28 cellular contexts compared by ENCODE assay signal in genomic region chr21:22892757-22893156, GRCh38.
"Had no signal": no experiment of that assay in that cellular context is flagged by ENCODE, and none has a peak within 500 bp of the region (broad histone marks: within the 10 kb centered on the region; RNA-seq: fewer than 3 reads in every experiment).

No MANE protein-coding gene starts in this region.

- H3K9me3 Mint-ChIP-seq: neural progenitor cell; stimulated activated naive B cell treated with anti-CD40 and anti-IgM and Interleukin-4, amounts not matched to agents 10 μg/mL and 1 μg/mL and 100 μg/mL, for 72 hours had no signal

- H3K27me3 Mint-ChIP-seq: progenitor cell of endocrine pancreas; stimulated activated naive B cell treated with anti-CD40 and anti-IgM and Interleukin-4, amounts not matched to agents 10 μg/mL and 1 μg/mL and 100 μg/mL, for 72 hours; stimulated activated naive CD8-positive, alpha-beta T cell treated with anti-CD3 and anti-CD28 coated beads, Interleukin-15, Interleukin-2, amounts not matched to agents 100 ng/mL and 50 ng/mL, for 24 hours had no signal

- H3K4me3 ChIP-seq: neural progenitor cell, ovary, psoas muscle, right lobe of liver, sigmoid colon, stomach, thoracic aorta, thyroid gland, tibial nerve, upper lobe of left lung, vagina had no signal

- H2AFZ ChIP-seq: neural progenitor cell, parathyroid adenoma had no signal

- H3K9me3 ChIP-seq: ovary, psoas muscle, right lobe of liver, sigmoid colon, thoracic aorta, thyroid gland, tibial nerve, upper lobe of left lung, vagina had no signal

- H3K36me3 Mint-ChIP-seq: natural killer cell; neural progenitor cell; stimulated activated effector memory CD8-positive, alpha-beta T cell treated with anti-CD3 and anti-CD28 coated beads, Interleukin-12 subunit alpha, Interleukin-12 subunit beta, amount 100 ng/mL, for 72 hours; stimulated activated naive B cell treated with anti-CD40 and anti-IgM and Interleukin-4, amounts not matched to agents 10 μg/mL and 1 μg/mL and 100 μg/mL, for 72 hours had no signal

- H3K4me2 ChIP-seq: neural progenitor cell had no signal

- H3K9ac ChIP-seq: neural progenitor cell, parathyroid adenoma had no signal

- H3K27ac ChIP-seq: neural progenitor cell, ovary, parathyroid adenoma, psoas muscle, right lobe of liver, sigmoid colon, stomach, thoracic aorta, thyroid gland, tibial nerve, upper lobe of left lung, vagina had no signal

- H3K4me1 ChIP-seq: neural progenitor cell, parathyroid adenoma, psoas muscle, right lobe of liver, sigmoid colon, stomach, thyroid gland, tibial nerve, upper lobe of left lung, vagina had no signal

- H3K4me3 Mint-ChIP-seq: natural killer cell; nephron; neural progenitor cell; stimulated activated effector memory CD8-positive, alpha-beta T cell treated with anti-CD3 and anti-CD28 coated beads, Interleukin-12 subunit alpha, Interleukin-12 subunit beta, amount 100 ng/mL, for 72 hours; stimulated activated naive B cell treated with anti-CD40 and anti-IgM and Interleukin-4, amounts not matched to agents 10 μg/mL and 1 μg/mL and 100 μg/mL, for 72 hours; stimulated activated naive CD8-positive, alpha-beta T cell treated with anti-CD3 and anti-CD28 coated beads, Interleukin-15, Interleukin-2, amounts not matched to agents 100 ng/mL and 50 ng/mL, for 24 hours had no signal

- H3K79me2 ChIP-seq: parathyroid adenoma had no signal

- ATAC-seq: natural killer cell; psoas muscle; right cardiac atrium; right lobe of liver; stimulated activated effector memory CD8-positive, alpha-beta T cell treated with anti-CD3 and anti-CD28 coated beads, Interleukin-12 subunit alpha, Interleukin-12 subunit beta, amount 100 ng/mL, for 72 hours; stimulated activated naive B cell treated with anti-CD40 and anti-IgM and Interleukin-4, amounts not matched to agents 10 μg/mL and 1 μg/mL and 100 μg/mL, for 72 hours had no signal

- H3K36me3 ChIP-seq: neural progenitor cell, ovary, right lobe of liver, sigmoid colon, stomach, thoracic aorta, thyroid gland, tibial nerve, upper lobe of left lung, vagina had no signal

- H3K27me3 ChIP-seq: neural progenitor cell, ovary, right lobe of liver, sigmoid colon, stomach, thyroid gland, tibial nerve, upper lobe of left lung, vagina had no signal

- H3K27ac Mint-ChIP-seq: natural killer cell; nephron; neural progenitor cell; progenitor cell of endocrine pancreas; stimulated activated effector memory CD8-positive, alpha-beta T cell treated with anti-CD3 and anti-CD28 coated beads, Interleukin-12 subunit alpha, Interleukin-12 subunit beta, amount 100 ng/mL, for 72 hours; stimulated activated naive B cell treated with anti-CD40 and anti-IgM and Interleukin-4, amounts not matched to agents 10 μg/mL and 1 μg/mL and 100 μg/mL, for 72 hours; stimulated activated naive CD8-positive, alpha-beta T cell treated with anti-CD3 and anti-CD28 coated beads, Interleukin-15, Interleukin-2, amounts not matched to agents 100 ng/mL and 50 ng/mL, for 24 hours had no signal

- DNase-seq: natural killer cell; occipital lobe; ovary; posterior cingulate gyrus; psoas muscle; right cardiac atrium; right lobe of liver; sigmoid colon; small intestine; stimulated activated CD4-positive, alpha-beta T cell treated with anti-CD3 and anti-CD28 coated beads, Interleukin-15, amount 100 ng/mL, for 24 hours; stimulated activated CD4-positive, alpha-beta T cell treated with anti-CD3 and anti-CD28 coated beads, Interleukin-2, amount 100 ng/mL, for 24 hours; stimulated activated CD4-positive, alpha-beta T cell treated with anti-CD3 and anti-CD28 coated beads, Interleukin-2, amount 100 ng/mL, for 48 hours; stimulated activated CD4-positive, alpha-beta T cell treated with anti-CD3 and anti-CD28 coated beads, Interleukin-4, amount 100 ng/mL, for 24 hours; stimulated activated naive B cell treated with anti-CD40 and anti-IgM and Interleukin-4, amounts not matched to agents 10 μg/mL and 1 μg/mL and 100 μg/mL, for 72 hours; stimulated activated naive CD4-positive, alpha-beta T cell treated with Interleukin-2 at 50 U/mL for 16 hours; stomach; thyroid gland; trophoblast cell; upper lobe of left lung had no signal

- H3K4me1 Mint-ChIP-seq: natural killer cell; stimulated activated effector memory CD8-positive, alpha-beta T cell treated with anti-CD3 and anti-CD28 coated beads, Interleukin-12 subunit alpha, Interleukin-12 subunit beta, amount 100 ng/mL, for 72 hours had no signal
